ENCODE assay signal across 16 cellular contexts in genomic region chr18:46315187-46315586, GRCh38.
DNase-seq lines count a peak whose midpoint lies in the region; ATAC-seq and TF ChIP-seq lines count a peak whose summit lies in the region.
"Had no signal": no experiment of that assay in that cellular context is flagged by ENCODE, and none has a peak within 500 bp of the region (broad histone marks: within the 10 kb centered on the region; RNA-seq: fewer than 3 reads in every experiment).

No MANE protein-coding gene starts in this region.

- no peak for TF ChIP-seq POLR2A in ovary (IDR thresholded peaks at IDR 0.05)

- no peaks in the 10 kb centered on the region for H3K4me1 ChIP-seq in naive thymus-derived CD4-positive, alpha-beta T cell (ENCODE audit: control insufficient read depth in 2 of 2, insufficient read depth in 2 of 2, low read length in 2 of 2)
- no peaks in the 10 kb centered on the region for H3K4me1 ChIP-seq in ovary (ENCODE audit: insufficient read depth)
- H3K4me1 ChIP-seq: SJSA1 had no signal

- H3K9me3 ChIP-seq in naive thymus-derived CD4-positive, alpha-beta T cell (ENCODE audit: control insufficient read depth in 2 of 3, low read length in 3 of 3) = no peaks in the 10 kb centered on the region
- H3K9me3 ChIP-seq in ovary = no peaks in the 10 kb centered on the region
- H3K9me3 ChIP-seq: SJSA1 had no signal

- H3K27ac Mint-ChIP-seq in stimulated activated naive CD8-positive, alpha-beta T cell treated with anti-CD3 and anti-CD28 coated beads, Interleukin-15, amount 100 ng/mL, for 72 hours = peak overlapping the region in 1 of 2 donors; percentile 3
- peak overlapping the region; percentile 74 for H3K27ac Mint-ChIP-seq in central memory CD8-positive, alpha-beta T cell (ENCODE audit: low read depth)
- no peak overlapping the region for H3K27ac Mint-ChIP-seq in naive thymus-derived CD4-positive, alpha-beta T cell

- no peak for TF ChIP-seq EP300 in ovary (IDR thresholded peaks at IDR 0.05)

- CTCF ChIA-PET in naive thymus-derived CD4-positive, alpha-beta T cell (lab: Charles Lee) = interaction anchor here (0.7 kb wide), 1 partner anchor 231 kb away, joined by 3 read pairs; no protein-coding TSS in a partner anchor

- no peak overlapping the region for H3K4me3 Mint-ChIP-seq in stimulated activated naive CD8-positive, alpha-beta T cell treated with anti-CD3 and anti-CD28 coated beads, Interleukin-15, amount 100 ng/mL, for 72 hours
- H3K4me3 Mint-ChIP-seq in central memory CD8-positive, alpha-beta T cell = no peak overlapping the region
- no peak overlapping the region for H3K4me3 Mint-ChIP-seq in naive thymus-derived CD4-positive, alpha-beta T cell

- intact Hi-C loops in naive thymus-derived CD4-positive, alpha-beta T cell (cut with micrococcal nuclease) = no loop called here
- intact Hi-C loops in ovary (cut with DNase I) = no loop called here

- H3K4me3 ChIP-seq in naive thymus-derived CD4-positive, alpha-beta T cell (ENCODE audit: low read length) = no peak overlapping the region
- no peak overlapping the region for H3K4me3 ChIP-seq in ovary
- H3K4me3 ChIP-seq: SJSA1 had no signal

- DNase-seq in stimulated activated naive CD8-positive, alpha-beta T cell treated with anti-CD3 and anti-CD28 coated beads, Interleukin-15, amount 100 ng/mL, for 72 hours = no peak
- DNase-seq in stimulated activated naive CD8-positive, alpha-beta T cell treated with anti-CD3 and anti-CD28 coated beads, Interleukin-15, Interleukin-2, amounts not matched to agents 100 U/mL and 50 U/mL, for 24 hours = no peak
- DNase-seq in central memory CD8-positive, alpha-beta T cell (ENCODE audit: low spot score in 2 of 2) = no peak
- DNase-seq in naive thymus-derived CD4-positive, alpha-beta T cell = no peak
- DNase-seq in ovary (no peak), NCI-H1694 (lab: John Stamatoyannopoulos, UW) (no peak), SHP77 (lab: John Stamatoyannopoulos, UW) (no peak), GM13977 (ENCODE audit: low spot score) (no peak)
- DNase-seq: AML-193, Calu3, DMS79, H7, NCI-H1417, NCI-H2029 treated with DMSO at 0.1 percent for 48 hours, NCI-H510A treated with DMSO at 0.1 percent for 48 hours had no signal

- no peaks in the 10 kb centered on the region for H3K27me3 ChIP-seq in naive thymus-derived CD4-positive, alpha-beta T cell (ENCODE audit: control insufficient read depth in 2 of 2, insufficient read depth in 2 of 2, low read length in 2 of 2)
- no peaks in the 10 kb centered on the region for H3K27me3 ChIP-seq in ovary
- H3K27me3 ChIP-seq: SJSA1 had no signal

- H3K4me1 Mint-ChIP-seq in stimulated activated naive CD8-positive, alpha-beta T cell treated with anti-CD3 and anti-CD28 coated beads, Interleukin-15, amount 100 ng/mL, for 72 hours = no peaks in the 10 kb centered on the region
- H3K4me1 Mint-ChIP-seq in central memory CD8-positive, alpha-beta T cell = no peaks in the 10 kb centered on the region
- H3K4me1 Mint-ChIP-seq in naive thymus-derived CD4-positive, alpha-beta T cell = peaks cover 0 to 4% (median 0%) of the 10 kb centered on the region in 7 donors

- no peaks in the 10 kb centered on the region for H3K27me3 Mint-ChIP-seq in stimulated activated naive CD8-positive, alpha-beta T cell treated with anti-CD3 and anti-CD28 coated beads, Interleukin-15, amount 100 ng/mL, for 72 hours
- H3K27me3 Mint-ChIP-seq in central memory CD8-positive, alpha-beta T cell = peaks cover 18% of the 10 kb centered on the region
- H3K27me3 Mint-ChIP-seq in naive thymus-derived CD4-positive, alpha-beta T cell = peaks cover 0 to 7% (median 0%) of the 10 kb centered on the region in 5 donors

- H3K36me3 Mint-ChIP-seq in central memory CD8-positive, alpha-beta T cell (ENCODE audit: insufficient read depth) = peaks cover 2% of the 10 kb centered on the region
- H3K36me3 Mint-ChIP-seq in naive thymus-derived CD4-positive, alpha-beta T cell = no peaks in the 10 kb centered on the region

- H3K9me3 Mint-ChIP-seq in stimulated activated naive CD8-positive, alpha-beta T cell treated with anti-CD3 and anti-CD28 coated beads, Interleukin-15, amount 100 ng/mL, for 72 hours = no peaks in the 10 kb centered on the region
- H3K9me3 Mint-ChIP-seq in central memory CD8-positive, alpha-beta T cell = no peaks in the 10 kb centered on the region
- H3K9me3 Mint-ChIP-seq in naive thymus-derived CD4-positive, alpha-beta T cell = no peaks in the 10 kb centered on the region

- peak; percentile 69 for ATAC-seq in stimulated activated naive CD8-positive, alpha-beta T cell treated with anti-CD3 and anti-CD28 coated beads, Interleukin-15, amount 100 ng/mL, for 72 hours
- no peak for ATAC-seq in stimulated activated naive CD8-positive, alpha-beta T cell treated with anti-CD3 and anti-CD28 coated beads, Interleukin-15, Interleukin-2, amounts not matched to agents 100 U/mL and 50 U/mL, for 24 hours
- ATAC-seq in central memory CD8-positive, alpha-beta T cell (replicated peaks; ENCODE audit: extremely low read depth, poor library complexity, severe bottlenecking) = no peak
- peak; percentile 26 for ATAC-seq in naive thymus-derived CD4-positive, alpha-beta T cell

- POLR2A ChIA-PET in naive thymus-derived CD4-positive, alpha-beta T cell (lab: Charles Lee) = no interaction called here

- no peak overlapping the region for H3K27ac ChIP-seq in naive thymus-derived CD4-positive, alpha-beta T cell (ENCODE audit: low read depth, low read length)
- H3K27ac ChIP-seq in ovary = no peak overlapping the region
- H3K27ac ChIP-seq: SJSA1 had no signal

- in situ Hi-C loops in GM13977 (cut with MboI; ENCODE audit: low pct_unique_long_range_greater_than_20kb, low sequenced_read_pairs, unreplicated experiment) = no loop called here

- H3K36me3 ChIP-seq in naive thymus-derived CD4-positive, alpha-beta T cell (ENCODE audit: control insufficient read depth in 2 of 3, insufficient read depth in 3 of 3, low read length in 3 of 3) = no peaks in the 10 kb centered on the region
- no peaks in the 10 kb centered on the region for H3K36me3 ChIP-seq in ovary
- H3K36me3 ChIP-seq: SJSA1 had no signal

- TF ChIP-seq CTCF in ovary (IDR thresholded peaks at IDR 0.05) (no peak), GM13977 (IDR thresholded peaks at IDR 0.05; ENCODE audit: extremely low read depth, insufficient read depth, missing control alignments) (no peak)

- WGBS in ovary, 3 donors = 65 to 83% (median 72%) methylated on average over 2 of the region's 2 CpGs

Comparison
In these comparisons a context has a peak if more than half of its experiments do, and no peak if none do; other contexts are left out.
1. ATAC-seq: peak in stimulated activated naive CD8-positive, alpha-beta T cell treated with anti-CD3 and anti-CD28 coated beads, Interleukin-15, amount 100 ng/mL, for 72 hours (single experiment) and naive thymus-derived CD4-positive, alpha-beta T cell (single experiment); none in stimulated activated naive CD8-positive, alpha-beta T cell treated with anti-CD3 and anti-CD28 coated beads, Interleukin-15, Interleukin-2, amounts not matched to agents 100 U/mL and 50 U/mL, for 24 hours (single experiment) and central memory CD8-positive, alpha-beta T cell (single experiment).